9 cellular contexts compared by ENCODE assay signal in genomic region chr19:47518139-47518538, GRCh38. TPM values are rescaled to one million over a fixed set of nuclear protein-coding genes. Genes with fewer than 3 reads are reported as not detected.
DNase-seq lines count a peak whose midpoint lies in the region; ATAC-seq and TF ChIP-seq lines count a peak whose summit lies in the region.
"Had no signal": no experiment of that assay in that cellular context is flagged by ENCODE, and none has a peak within 500 bp of the region (broad histone marks: within the 10 kb centered on the region; RNA-seq: fewer than 3 reads in every experiment).

No MANE protein-coding gene starts in this region.

- ATAC-seq in GM18498 (IDR thresholded peaks at IDR 0.05; ENCODE audit: unreplicated experiment) (peak; percentile 24), HG03045 (IDR thresholded peaks at IDR 0.05; ENCODE audit: unreplicated experiment) (no peak)

- H3K4me1 Mint-ChIP-seq in activated T-helper 2 cell treated with anti-CD3 and anti-CD28 coated beads, Interferon-gamma antibody, Interleukin-2, Interleukin-4, amounts not matched to agents 10 μg/mL and 5 μg/mL and 100 μg/mL, durations not matched to agents 14 hours and 24 hours and 36 hours (ENCODE audit: low read depth) = peaks cover 49% of the 10 kb centered on the region

- intact Hi-C loops in activated T-helper 2 cell treated with anti-CD3 and anti-CD28 coated beads, Interferon-gamma antibody, Interleukin-2, Interleukin-4, amounts not matched to agents 10 μg/mL and 5 μg/mL and 100 μg/mL, durations not matched to agents 14 hours and 24 hours and 36 hours (cut with micrococcal nuclease) = loop anchor here (1.0 to 5.0 kb wide), 3 partner anchors 91 to 224 kb away; partner anchors contain the start of gene BICRA
- intact Hi-C loops in cardiac septum (cut with DNase I) = no loop called here

- DNase-seq in MM.1S (peak; percentile 79), BE2C (no peak), NCI-H524 (lab: John Stamatoyannopoulos, UW) (no peak), cardiac septum (ENCODE audit: low spot score) (no peak)
- peak; percentile 54 for DNase-seq in activated T-helper 2 cell treated with anti-CD3 and anti-CD28 coated beads, Interferon-gamma antibody, Interleukin-2, Interleukin-4, amounts not matched to agents 10 μg/mL and 5 μg/mL and 100 μg/mL, durations not matched to agents 14 hours and 24 hours and 36 hours (ENCODE audit: low spot score)
- DNase-seq in stimulated activated CD4-positive, alpha-beta T cell treated with anti-CD3 and anti-CD28 coated beads, TNF-alpha, amount 100 ng/mL, for 48 hours (ENCODE audit: low read depth in 3 of 3) = peak in 2 of 3 donors; percentile 14 to 25
- DNase-seq: NCI-H774 had no signal

- TF ChIP-seq CTCF in MM.1S (IDR thresholded peaks at IDR 0.05; ENCODE audit: low read length) (no peak), BE2C (IDR thresholded peaks at IDR 0.05; ENCODE audit: low read depth, low read length) (no peak)

- no peak overlapping the region for H3K27ac ChIP-seq in MM.1S (ENCODE audit: low read length)

- H3K9me3 Mint-ChIP-seq in activated T-helper 2 cell treated with anti-CD3 and anti-CD28 coated beads, Interferon-gamma antibody, Interleukin-2, Interleukin-4, amounts not matched to agents 10 μg/mL and 5 μg/mL and 100 μg/mL, durations not matched to agents 14 hours and 24 hours and 36 hours = no peaks in the 10 kb centered on the region

- H3K27me3 ChIP-seq in MM.1S (replicated peaks; ENCODE audit: insufficient read depth, low read length) (peaks cover 27% of the 10 kb centered on the region), BE2C (no peaks in the 10 kb centered on the region)

- peaks cover 5% of the 10 kb centered on the region for H3K36me3 Mint-ChIP-seq in activated T-helper 2 cell treated with anti-CD3 and anti-CD28 coated beads, Interferon-gamma antibody, Interleukin-2, Interleukin-4, amounts not matched to agents 10 μg/mL and 5 μg/mL and 100 μg/mL, durations not matched to agents 14 hours and 24 hours and 36 hours (ENCODE audit: low read depth)

- no peak overlapping the region for H2AFZ ChIP-seq in MM.1S (ENCODE audit: low read length)

- peak overlapping the region; percentile 77 for H3K27ac Mint-ChIP-seq in activated T-helper 2 cell treated with anti-CD3 and anti-CD28 coated beads, Interferon-gamma antibody, Interleukin-2, Interleukin-4, amounts not matched to agents 10 μg/mL and 5 μg/mL and 100 μg/mL, durations not matched to agents 14 hours and 24 hours and 36 hours

- peaks cover 4% of the 10 kb centered on the region; the same call in 1 of the 2 replicates for H4K20me1 ChIP-seq in MM.1S (ENCODE audit: insufficient read depth, low read length)

- no peak overlapping the region; the same call in 1 of the 2 replicates for H3K9ac ChIP-seq in MM.1S (ENCODE audit: low read length)

- peaks cover 13% of the 10 kb centered on the region for H3F3A ChIP-seq in MM.1S (ENCODE audit: insufficient read depth, low read length)

- peaks cover 17% of the 10 kb centered on the region for H3K79me2 ChIP-seq in MM.1S (ENCODE audit: low read length)

- no peaks in the 10 kb centered on the region for H3K27me3 Mint-ChIP-seq in activated T-helper 2 cell treated with anti-CD3 and anti-CD28 coated beads, Interferon-gamma antibody, Interleukin-2, Interleukin-4, amounts not matched to agents 10 μg/mL and 5 μg/mL and 100 μg/mL, durations not matched to agents 14 hours and 24 hours and 36 hours (ENCODE audit: low read depth)

- H3K9me3 ChIP-seq in MM.1S (replicated peaks; ENCODE audit: insufficient read depth, low read length) (no peaks in the 10 kb centered on the region), BE2C (no peaks in the 10 kb centered on the region)

- H3K36me3 ChIP-seq in MM.1S (replicated peaks; ENCODE audit: insufficient read depth, low read length) = no peaks in the 10 kb centered on the region
- H3K36me3 ChIP-seq in BE2C = no peaks in the 10 kb centered on the region

- no peaks in the 10 kb centered on the region for H3K9me2 ChIP-seq in MM.1S (replicated peaks; ENCODE audit: insufficient read depth, low read length)

- H3K4me2 ChIP-seq in MM.1S (ENCODE audit: low read depth, low read length) = peak overlapping the region; percentile 50

- H3K4me1 ChIP-seq in MM.1S (ENCODE audit: low read length) = peaks cover 19% of the 10 kb centered on the region
- H3K4me1 ChIP-seq in BE2C = no peaks in the 10 kb centered on the region

- H3K4me3 ChIP-seq in MM.1S (ENCODE audit: low read length) = no peak overlapping the region
- no peak overlapping the region for H3K4me3 ChIP-seq in BE2C (ENCODE audit: low read depth, low read length)

- H3K4me3 Mint-ChIP-seq in activated T-helper 2 cell treated with anti-CD3 and anti-CD28 coated beads, Interferon-gamma antibody, Interleukin-2, Interleukin-4, amounts not matched to agents 10 μg/mL and 5 μg/mL and 100 μg/mL, durations not matched to agents 14 hours and 24 hours and 36 hours (ENCODE audit: low read depth) = no peak overlapping the region

RNA-seq across cellular contexts. Expression of gene NAPA, which starts 3.3 kb away (rescaled TPM):
- total RNA-seq in activated T-helper 2 cell treated with anti-CD3 and anti-CD28 coated beads, Interferon-gamma antibody, Interleukin-2, Interleukin-4, amounts not matched to agents 10 μg/mL and 5 μg/mL and 100 μg/mL, durations not matched to agents 14 hours and 24 hours and 36 hours = 56.9 and 60.1 TPM in 2 replicates
- polyA plus RNA-seq in BE2C (2012; ENCODE audit: insufficient read depth, insufficient read length, low read depth) = 386 TPM
- 112 TPM for total RNA-seq in cardiac septum

RNA-seq across cellular contexts. Expression of gene KPTN, which starts 34.1 kb away (rescaled TPM):
- 9.6 and 11.3 TPM in 2 replicates for total RNA-seq in activated T-helper 2 cell treated with anti-CD3 and anti-CD28 coated beads, Interferon-gamma antibody, Interleukin-2, Interleukin-4, amounts not matched to agents 10 μg/mL and 5 μg/mL and 100 μg/mL, durations not matched to agents 14 hours and 24 hours and 36 hours
- polyA plus RNA-seq in BE2C (2012; ENCODE audit: insufficient read depth, insufficient read length, low read depth) = 27.9 TPM
- total RNA-seq in cardiac septum = 5.2 TPM

RNA-seq across cellular contexts. Expression of gene SLC8A2, which starts 46.4 kb away (rescaled TPM):
- not detected in 2 replicates for total RNA-seq in activated T-helper 2 cell treated with anti-CD3 and anti-CD28 coated beads, Interferon-gamma antibody, Interleukin-2, Interleukin-4, amounts not matched to agents 10 μg/mL and 5 μg/mL and 100 μg/mL, durations not matched to agents 14 hours and 24 hours and 36 hours
- polyA plus RNA-seq in BE2C (2012; ENCODE audit: insufficient read depth, insufficient read length, low read depth) = 1.8 TPM
- 0.59 TPM for total RNA-seq in cardiac septum

RNA-seq across cellular contexts. Expression of gene ZNF541, which starts 54.8 kb away (rescaled TPM):
- total RNA-seq in activated T-helper 2 cell treated with anti-CD3 and anti-CD28 coated beads, Interferon-gamma antibody, Interleukin-2, Interleukin-4, amounts not matched to agents 10 μg/mL and 5 μg/mL and 100 μg/mL, durations not matched to agents 14 hours and 24 hours and 36 hours = 0.09 and 0.46 TPM in 2 replicates
- polyA plus RNA-seq in BE2C (2012; ENCODE audit: insufficient read depth, insufficient read length, low read depth) = 0.23 TPM
- total RNA-seq in cardiac septum = 1.2 TPM

Comparison
In these comparisons a context has a peak if more than half of its experiments do, and no peak if none do; other contexts are left out.
1. DNase-seq: peak in MM.1S (single experiment), activated T-helper 2 cell treated with anti-CD3 and anti-CD28 coated beads, Interferon-gamma antibody, Interleukin-2, Interleukin-4, amounts not matched to agents 10 μg/mL and 5 μg/mL and 100 μg/mL, durations not matched to agents 14 hours and 24 hours and 36 hours (single experiment) and stimulated activated CD4-positive, alpha-beta T cell treated with anti-CD3 and anti-CD28 coated beads, TNF-alpha, amount 100 ng/mL, for 48 hours (2 of 3); none in BE2C (single experiment), NCI-H524 (0 of 2) and cardiac septum (single experiment).